In the genomic region with DNA sequence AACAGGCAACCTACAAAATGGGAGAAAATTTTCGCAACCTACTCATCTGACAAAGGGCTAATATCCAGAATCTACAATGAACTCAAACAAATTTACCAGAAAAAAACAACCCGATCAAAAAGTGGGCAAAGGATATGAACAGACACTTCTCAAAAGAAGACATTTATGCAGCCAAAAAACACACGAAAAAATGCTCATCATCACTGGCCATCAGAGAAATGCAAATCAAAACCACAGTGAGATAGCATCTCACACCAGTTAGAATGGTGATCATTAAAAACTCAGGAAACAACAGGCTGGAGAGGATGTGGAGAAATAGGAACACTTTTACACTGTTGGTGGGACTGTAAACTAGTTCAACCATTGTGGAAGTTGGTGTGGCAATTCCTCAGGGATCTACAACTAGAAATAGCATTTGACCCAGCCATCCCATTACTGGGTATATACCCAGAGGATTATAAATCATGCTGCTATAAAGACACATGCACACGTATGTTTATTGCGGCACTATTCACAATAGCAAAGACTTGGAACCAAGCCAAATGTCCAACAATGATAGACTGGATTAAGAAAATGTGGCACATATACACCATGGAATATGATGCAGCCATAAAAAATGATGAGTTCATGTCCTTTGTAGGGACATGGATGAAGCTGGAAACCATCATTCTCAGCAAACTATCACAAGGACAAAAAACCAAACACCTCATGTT, we compare ENCODE assay signal across 1 cellular context.
DNase-seq lines count a peak whose midpoint lies in the region; ATAC-seq, FAIRE-seq and TF ChIP-seq lines count a peak whose summit lies in the region.
"Not testable (repeated sequence)": the region's sequence is repeated elsewhere in the genome, so short reads cannot be mapped to it uniquely, and the experiment has no call there.

No MANE protein-coding gene starts in this region.

- H3K9ac ChIP-seq in K562 (ENCODE audit: insufficient read depth in 1 of 2, low read depth in 2 of 2, low read length in 2 of 2): not testable (repeated sequence)

- not testable (repeated sequence) for H3K9me3 ChIP-seq in K562 (replicated peaks; ENCODE audit: control insufficient read depth, insufficient read depth, low read depth, low read length)

- in situ Hi-C loops in K562 (cut with MboI): not testable (repeated sequence)

- not testable (repeated sequence) for DNase-seq in K562 (ENCODE audit: extremely low read depth in 1 of 4, low spot score in 3 of 4)

- not testable (repeated sequence) for TF ChIP-seq RAD21 in K562 (CRISPR knock-in tag; conservative IDR thresholded peaks at IDR 0.05 in 1 of 2, IDR thresholded peaks at IDR 0.05 in 1 of 2)

- POLR2A ChIA-PET in K562 (lab: Yijun Ruan, JAX): not testable (repeated sequence)

- not testable (repeated sequence) for FAIRE-seq in K562 (lab: Jason Lieb, UNC)

- not testable (repeated sequence) for H3K4me1 ChIP-seq in K562 (replicated peaks in 1 of 2; ENCODE audit: control insufficient read depth in 2 of 2, insufficient read depth in 2 of 2, low read length in 2 of 2)

- TF ChIP-seq CTCF in K562 (IDR thresholded peaks at IDR 0.05 in 2 of 3, conservative IDR thresholded peaks at IDR 0.05 in 1 of 3; ENCODE audit: insufficient read depth in 2 of 3, low read depth in 1 of 3, low read length in 3 of 3): not testable (repeated sequence)

- BruUV-seq in K562 (replicated peaks; lab: Mats Ljungman, UMichigan): not testable (repeated sequence)

- peak; percentile 63 for TF ChIP-seq POLR2A in K562 (conservative IDR thresholded peaks at IDR 0.05)

- CTCF ChIA-PET in K562 (lab: Yijun Ruan, JAX; ENCODE audit: low intra/inter-chr PET ratio): not testable (repeated sequence)

- H3K36me3 ChIP-seq in K562 (ENCODE audit: control insufficient read depth, insufficient read depth, low read length): peaks cover 60% of the 10 kb centered on the region

- intact Hi-C loops in K562 (cut with micrococcal nuclease): not testable (repeated sequence)

- WGBS in K562 (ENCODE audit: insufficient coverage, low coverage, missing lambda C conversion rate): 75% methylated on average over 2 of the region's 5 CpGs

- H3K27me3 ChIP-seq in K562 (ENCODE audit: control insufficient read depth in 2 of 2, insufficient read depth in 2 of 2, low read length in 2 of 2): not testable (repeated sequence)

- ATAC-seq in K562: not testable (repeated sequence)

- H3K27ac ChIP-seq in K562 (ENCODE audit: extremely low read depth, low read depth, low read length): not testable (repeated sequence)

- not testable (repeated sequence) for H3K4me3 ChIP-seq in K562

- H3K79me2 ChIP-seq in K562 (ENCODE audit: control insufficient read depth, insufficient read depth, low read length): not testable (repeated sequence)

- not testable (repeated sequence) for H2AFZ ChIP-seq in K562 (ENCODE audit: low read depth, low read length)

- not testable (repeated sequence) for H4K20me1 ChIP-seq in K562 (replicated peaks; ENCODE audit: control insufficient read depth, insufficient read depth, low read length)

- not testable (repeated sequence) for H3K4me2 ChIP-seq in K562 (ENCODE audit: insufficient read depth, low read length)

- H3K9me1 ChIP-seq in K562 (ENCODE audit: control insufficient read depth, insufficient read depth, low read length): not testable (repeated sequence)

- not testable (repeated sequence) for TF ChIP-seq EP300 in K562 (IDR thresholded peaks at IDR 0.05; ENCODE audit: low read length)

TF ChIP-seq in K562, 482 proteins besides CTCF, POLR2A, EP300 and RAD21:
- TF ChIP-seq MEIS2 (IDR thresholded peaks at IDR 0.05; ENCODE audit: partially characterized antibody) (peak; percentile 33), ZNF75A (CRISPR knock-in tag; IDR thresholded peaks at IDR 0.05) (0 out of 2 replicates have a peak, but pooled peaks have one; percentile 28), NFIC (IDR thresholded peaks at IDR 0.05) (peak; percentile 90), NFIX (CRISPR knock-in tag; IDR thresholded peaks at IDR 0.05; ENCODE audit: low read depth) (peak; percentile 54), POLR2B (IDR thresholded peaks at IDR 0.05; ENCODE audit: low read depth, partially characterized antibody) (peak; percentile 35), SUPT5H (IDR thresholded peaks at IDR 0.05) (peak; percentile 59)
- TF ChIP-seq, protein P1, sequence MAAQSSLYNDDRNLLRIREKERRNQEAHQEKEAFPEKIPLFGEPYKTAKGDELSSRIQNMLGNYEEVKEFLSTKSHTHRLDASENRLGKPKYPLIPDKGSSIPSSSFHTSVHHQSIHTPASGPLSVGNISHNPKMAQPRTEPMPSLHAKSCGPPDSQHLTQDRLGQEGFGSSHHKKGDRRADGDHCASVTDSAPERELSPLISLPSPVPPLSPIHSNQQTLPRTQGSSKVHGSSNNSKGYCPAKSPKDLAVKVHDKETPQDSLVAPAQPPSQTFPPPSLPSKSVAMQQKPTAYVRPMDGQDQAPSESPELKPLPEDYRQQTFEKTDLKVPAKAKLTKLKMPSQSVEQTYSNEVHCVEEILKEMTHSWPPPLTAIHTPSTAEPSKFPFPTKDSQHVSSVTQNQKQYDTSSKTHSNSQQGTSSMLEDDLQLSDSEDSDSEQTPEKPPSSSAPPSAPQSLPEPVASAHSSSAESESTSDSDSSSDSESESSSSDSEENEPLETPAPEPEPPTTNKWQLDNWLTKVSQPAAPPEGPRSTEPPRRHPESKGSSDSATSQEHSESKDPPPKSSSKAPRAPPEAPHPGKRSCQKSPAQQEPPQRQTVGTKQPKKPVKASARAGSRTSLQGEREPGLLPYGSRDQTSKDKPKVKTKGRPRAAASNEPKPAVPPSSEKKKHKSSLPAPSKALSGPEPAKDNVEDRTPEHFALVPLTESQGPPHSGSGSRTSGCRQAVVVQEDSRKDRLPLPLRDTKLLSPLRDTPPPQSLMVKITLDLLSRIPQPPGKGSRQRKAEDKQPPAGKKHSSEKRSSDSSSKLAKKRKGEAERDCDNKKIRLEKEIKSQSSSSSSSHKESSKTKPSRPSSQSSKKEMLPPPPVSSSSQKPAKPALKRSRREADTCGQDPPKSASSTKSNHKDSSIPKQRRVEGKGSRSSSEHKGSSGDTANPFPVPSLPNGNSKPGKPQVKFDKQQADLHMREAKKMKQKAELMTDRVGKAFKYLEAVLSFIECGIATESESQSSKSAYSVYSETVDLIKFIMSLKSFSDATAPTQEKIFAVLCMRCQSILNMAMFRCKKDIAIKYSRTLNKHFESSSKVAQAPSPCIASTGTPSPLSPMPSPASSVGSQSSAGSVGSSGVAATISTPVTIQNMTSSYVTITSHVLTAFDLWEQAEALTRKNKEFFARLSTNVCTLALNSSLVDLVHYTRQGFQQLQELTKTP (IDR thresholded peaks at IDR 0.05; ENCODE audit: low read depth in 1 of 2, partially characterized antibody in 2 of 2): peak in 1 of 2 experiments; percentile 77
